9 cellular contexts compared by ENCODE assay signal in genomic region chr2:150403457-150403856, GRCh38.
DNase-seq lines count a peak whose midpoint lies in the region; ATAC-seq and TF ChIP-seq lines count a peak whose summit lies in the region.
"Had no signal": no experiment of that assay in that cellular context is flagged by ENCODE, and none has a peak within 500 bp of the region (broad histone marks: within the 10 kb centered on the region; RNA-seq: fewer than 3 reads in every experiment).

No MANE protein-coding gene starts in this region.

- intact Hi-C loops in right lobe of liver (cut with DNase I), result no loop called here

- H3K27ac ChIP-seq in right lobe of liver, result no peak overlapping the region

- no peaks in the 10 kb centered on the region for H3K4me1 Mint-ChIP-seq in stimulated activated naive B cell treated with anti-CD40 and anti-IgM and Interleukin-4, amounts not matched to agents 10 μg/mL and 1 μg/mL and 100 μg/mL, for 72 hours

- H3K9me3 Mint-ChIP-seq in stimulated activated naive B cell treated with anti-CD40 and anti-IgM and Interleukin-4, amounts not matched to agents 10 μg/mL and 1 μg/mL and 100 μg/mL, for 72 hours, result no peaks in the 10 kb centered on the region

- H3K4me3 Mint-ChIP-seq in stimulated activated naive B cell treated with anti-CD40 and anti-IgM and Interleukin-4, amounts not matched to agents 10 μg/mL and 1 μg/mL and 100 μg/mL, for 72 hours, result no peak overlapping the region

- no peak for TF ChIP-seq CTCF in right lobe of liver (IDR thresholded peaks at IDR 0.05)

- ATAC-seq in GM18858 (IDR thresholded peaks at IDR 0.05; ENCODE audit: unreplicated experiment) (peak; percentile 95), GM21576 (IDR thresholded peaks at IDR 0.05; ENCODE audit: unreplicated experiment) (peak; percentile 82), HG03460 (IDR thresholded peaks at IDR 0.05; ENCODE audit: unreplicated experiment) (peak; percentile 93), right lobe of liver (peak; percentile 74 to 91 (median 79))
- no peak for ATAC-seq in stimulated activated naive B cell treated with anti-CD40 and anti-IgM and Interleukin-4, amounts not matched to agents 10 μg/mL and 1 μg/mL and 100 μg/mL, for 72 hours (replicated peaks)

- no peaks in the 10 kb centered on the region for H3K36me3 ChIP-seq in right lobe of liver

- no peaks in the 10 kb centered on the region for H3K27me3 ChIP-seq in right lobe of liver

- no peak overlapping the region for H3K27ac Mint-ChIP-seq in stimulated activated naive B cell treated with anti-CD40 and anti-IgM and Interleukin-4, amounts not matched to agents 10 μg/mL and 1 μg/mL and 100 μg/mL, for 72 hours

- no peaks in the 10 kb centered on the region for H3K9me3 ChIP-seq in right lobe of liver

- H3K36me3 Mint-ChIP-seq in stimulated activated naive B cell treated with anti-CD40 and anti-IgM and Interleukin-4, amounts not matched to agents 10 μg/mL and 1 μg/mL and 100 μg/mL, for 72 hours, result no peaks in the 10 kb centered on the region

- no peaks in the 10 kb centered on the region for H3K27me3 Mint-ChIP-seq in stimulated activated naive B cell treated with anti-CD40 and anti-IgM and Interleukin-4, amounts not matched to agents 10 μg/mL and 1 μg/mL and 100 μg/mL, for 72 hours

- no peak for DNase-seq in right lobe of liver
- DNase-seq in stimulated activated naive B cell treated with anti-CD40 and anti-IgM and Interleukin-4, amounts not matched to agents 10 μg/mL and 1 μg/mL and 100 μg/mL, for 72 hours, result no peak
- DNase-seq in effector CD8-positive, alpha-beta T cell (lab: John Stamatoyannopoulos, UW), result no peak
- DNase-seq in epidermal melanocyte (ENCODE audit: insufficient read length, low spot score), result no peak
- DNase-seq in NCI-H128 (lab: John Stamatoyannopoulos, UW; ENCODE audit: unreplicated experiment), result no peak
- DNase-seq: activated CD4-positive, alpha-beta T cell treated with anti-CD3 and anti-CD28 coated beads for 4 hours had no signal

- peak overlapping the region; percentile 18 to 34 (median 23) for H3K4me3 ChIP-seq in right lobe of liver

- TF ChIP-seq POLR2A in right lobe of liver (IDR thresholded peaks at IDR 0.05), result no peak

- H3K4me1 ChIP-seq in right lobe of liver, result no peaks in the 10 kb centered on the region

- WGBS in right lobe of liver (ENCODE audit: insufficient coverage, low coverage, low lambda C conversion rate, missing lambda C conversion rate), result 16% methylated on average over 2 of the region's 2 CpGs

Comparison
In these comparisons a context has a peak if more than half of its experiments do, and no peak if none do; other contexts are left out.
1. ATAC-seq: peak in GM18858 (single experiment), GM21576 (single experiment), HG03460 (single experiment) and right lobe of liver (4 of 4); none in stimulated activated naive B cell treated with anti-CD40 and anti-IgM and Interleukin-4, amounts not matched to agents 10 μg/mL and 1 μg/mL and 100 μg/mL, for 72 hours (0 of 2).